ENCODE assay signal across 11 cellular contexts in genomic region chr1:239909894-239910293, GRCh38.
A peak's percentile ranks its signal among the peaks of the same experiment; 100 is the strongest.
DNase-seq lines count a peak whose midpoint lies in the region; TF ChIP-seq lines count a peak whose summit lies in the region.
"Had no signal": no experiment of that assay in that cellular context is flagged by ENCODE, and none has a peak within 500 bp of the region (broad histone marks: within the 10 kb centered on the region; RNA-seq: fewer than 3 reads in every experiment).

No MANE protein-coding gene starts in this region.

- H3F3A ChIP-seq in MM.1S (ENCODE audit: insufficient read depth, low read length) = peaks cover 39% of the 10 kb centered on the region

- 70% methylated on average over 10 of the region's 10 CpGs for WGBS in mammary epithelial cell (ENCODE audit: low coverage, missing lambda C conversion rate)
- 76% methylated on average over 9 of the region's 10 CpGs for WGBS in mesenchymal stem cell

- no peaks in the 10 kb centered on the region for H3K27me3 ChIP-seq in mammary epithelial cell (ENCODE audit: insufficient read depth, low read length)
- no peaks in the 10 kb centered on the region for H3K27me3 ChIP-seq in mesenchymal stem cell (ENCODE audit: control insufficient read depth in 1 of 2, insufficient read depth in 1 of 2, low read length in 2 of 2)
- no peaks in the 10 kb centered on the region for H3K27me3 ChIP-seq in MM.1S (replicated peaks; ENCODE audit: insufficient read depth, low read length)
- H3K27me3 ChIP-seq: cardiac muscle cell had no signal

- intact Hi-C loops in MCF 10A (cut with micrococcal nuclease) = loop anchor here (5.0 kb wide), 1 partner anchor 948 kb away; no protein-coding TSS in a partner anchor
- intact Hi-C loops in mammary epithelial cell (cut with micrococcal nuclease) = no loop called here
- intact Hi-C loops in activated CD4-positive, alpha-beta T cell treated with anti-CD3 and anti-CD28 coated beads, Interleukin-2, amount 10 ng/mL, durations not matched to agents 24 days and 14 days (cut with micrococcal nuclease) = no loop called here

- no peak overlapping the region for H4K91ac ChIP-seq in mesenchymal stem cell (ENCODE audit: low read length)

- H3K4me1 Mint-ChIP-seq in MCF 10A (ENCODE audit: insufficient read depth, unreplicated experiment) = peaks cover 36% of the 10 kb centered on the region
- peaks cover 2% of the 10 kb centered on the region for H3K4me1 Mint-ChIP-seq in activated CD4-positive, alpha-beta T cell treated with anti-CD3 and anti-CD28 coated beads, Interleukin-2, amount 10 ng/mL, durations not matched to agents 7 days and 5 days
- H3K4me1 Mint-ChIP-seq in activated CD4-positive, alpha-beta T cell treated with anti-CD3 and anti-CD28 coated beads, Interleukin-2, amount 10 ng/mL, durations not matched to agents 24 days and 14 days = no peaks in the 10 kb centered on the region

- no peak overlapping the region for H3K27ac ChIP-seq in mammary epithelial cell (ENCODE audit: insufficient read depth, low read depth, low read length)
- no peak overlapping the region for H3K27ac ChIP-seq in mesenchymal stem cell (ENCODE audit: low read length, poor library complexity, severe bottlenecking)
- H3K27ac ChIP-seq in MM.1S (ENCODE audit: low read length) = no peak overlapping the region
- H3K27ac ChIP-seq: cardiac muscle cell had no signal

- H2AFZ ChIP-seq in mammary epithelial cell (ENCODE audit: low read depth, low read length) (no peak overlapping the region), mesenchymal stem cell (ENCODE audit: low read depth, low read length) (no peak overlapping the region), MM.1S (ENCODE audit: low read length) (no peak overlapping the region)

- DNase-seq in MCF 10A (ENCODE audit: unreplicated experiment) (peak; percentile 97), mammary epithelial cell (no peak), astrocyte of the hippocampus (ENCODE audit: low read depth, low spot score) (peak; percentile 57), mesenchymal stem cell (no peak), MM.1S (no peak)
- no peak for DNase-seq in activated CD4-positive, alpha-beta T cell treated with anti-CD3 and anti-CD28 coated beads, Interleukin-2, amount 10 ng/mL, durations not matched to agents 7 days and 5 days
- DNase-seq in stimulated activated CD8-positive, alpha-beta memory T cell treated with anti-CD3 and anti-CD28 coated beads, Interleukin-4, amount 100 ng/mL, for 48 hours = no peak
- no peak for DNase-seq in activated CD4-positive, alpha-beta T cell treated with anti-CD3 and anti-CD28 coated beads, Interleukin-2, amount 10 ng/mL, durations not matched to agents 24 days and 14 days
- DNase-seq: midbrain; stimulated activated CD4-positive, alpha-beta T cell treated with anti-CD3 and anti-CD28 coated beads, Interleukin-2, amount 100 ng/mL, for 48 hours had no signal

- H3K9me3 Mint-ChIP-seq in MCF 10A (ENCODE audit: unreplicated experiment) = no peaks in the 10 kb centered on the region
- H3K9me3 Mint-ChIP-seq in activated CD4-positive, alpha-beta T cell treated with anti-CD3 and anti-CD28 coated beads, Interleukin-2, amount 10 ng/mL, durations not matched to agents 7 days and 5 days = no peaks in the 10 kb centered on the region
- no peaks in the 10 kb centered on the region for H3K9me3 Mint-ChIP-seq in activated CD4-positive, alpha-beta T cell treated with anti-CD3 and anti-CD28 coated beads, Interleukin-2, amount 10 ng/mL, durations not matched to agents 24 days and 14 days

- no peak overlapping the region for H2BK120ac ChIP-seq in mesenchymal stem cell (ENCODE audit: low read depth, low read length)

- H3K9ac ChIP-seq in mammary epithelial cell (ENCODE audit: insufficient read depth, low read length) (no peak overlapping the region), mesenchymal stem cell (ENCODE audit: low read length) (peak overlapping the region; percentile 55), MM.1S (ENCODE audit: low read length) (no peak overlapping the region)

- dilution Hi-C loops in mammary epithelial cell (cut with HindIII; ENCODE audit: low sequenced_read_pairs) = no loop called here

- peak overlapping the region; percentile 40 for H3K27ac Mint-ChIP-seq in MCF 10A (ENCODE audit: low read depth, unreplicated experiment)
- no peak overlapping the region for H3K27ac Mint-ChIP-seq in activated CD4-positive, alpha-beta T cell treated with anti-CD3 and anti-CD28 coated beads, Interleukin-2, amount 10 ng/mL, durations not matched to agents 7 days and 5 days
- no peak overlapping the region for H3K27ac Mint-ChIP-seq in activated CD4-positive, alpha-beta T cell treated with anti-CD3 and anti-CD28 coated beads, Interleukin-2, amount 10 ng/mL, durations not matched to agents 24 days and 14 days

- in situ Hi-C loops in mammary epithelial cell (cut with MboI; ENCODE audit: low sequenced_read_pairs in 2 of 2) = loop anchor here in 1 of 2 donors (10.0 kb wide), 1 partner anchor 505 kb away; no protein-coding TSS in a partner anchor

- H2AK5ac ChIP-seq in mesenchymal stem cell (ENCODE audit: low read length, severe bottlenecking) = no peak overlapping the region

- H3K9me3 ChIP-seq in mammary epithelial cell (replicated peaks; ENCODE audit: insufficient read depth, low read length) (peaks cover 8% of the 10 kb centered on the region), mesenchymal stem cell (ENCODE audit: control insufficient read depth, low read length) (no peaks in the 10 kb centered on the region), MM.1S (replicated peaks; ENCODE audit: insufficient read depth, low read length) (no peaks in the 10 kb centered on the region)

- H3K79me2 ChIP-seq in mammary epithelial cell (ENCODE audit: insufficient read depth, low read length) = no peaks in the 10 kb centered on the region
- H3K79me2 ChIP-seq in MM.1S (ENCODE audit: low read length) = 0 out of 2 replicates have a peak, but pooled peaks cover 5% of the 10 kb centered on the region

- no peak overlapping the region for H3K14ac ChIP-seq in mesenchymal stem cell (ENCODE audit: low read length in 2 of 2)

- H3K4me3 ChIP-seq in mammary epithelial cell (replicated peaks in 1 of 3; ENCODE audit: insufficient read depth in 1 of 3, low read depth in 2 of 3, low read length in 3 of 3) (no peak overlapping the region), mesenchymal stem cell (ENCODE audit: insufficient read depth in 1 of 2, low read depth in 1 of 2, low read length in 2 of 2) (no peak overlapping the region), MM.1S (ENCODE audit: low read length) (no peak overlapping the region)
- H3K4me3 ChIP-seq: cardiac muscle cell had no signal

- POLR2A ChIA-PET in MCF 10A (lab: Yijun Ruan, JAX) = interaction anchor here (0.6 to 1.6 kb wide), 11 partner anchors 13 to 1011 kb away, joined by 3 to 8 read pairs (median 4); no protein-coding TSS in a partner anchor
- POLR2A ChIA-PET in activated CD4-positive, alpha-beta T cell treated with anti-CD3 and anti-CD28 coated beads, Interleukin-2, amount 10 ng/mL, durations not matched to agents 7 days and 5 days (lab: Charles Lee) = no interaction called here

- TF ChIP-seq CTCF in MCF 10A (IDR thresholded peaks at IDR 0.05; ENCODE audit: unreplicated experiment) = no peak
- no peak for TF ChIP-seq CTCF in mammary epithelial cell (conservative IDR thresholded peaks at IDR 0.05 in 1 of 2, IDR thresholded peaks at IDR 0.05 in 1 of 2; ENCODE audit: extremely low read depth in 1 of 2, insufficient read depth in 1 of 2, low read depth in 1 of 2, low read length in 2 of 2)
- TF ChIP-seq CTCF in MM.1S (IDR thresholded peaks at IDR 0.05; ENCODE audit: low read length) = no peak

- no peak overlapping the region for H3K4me3 Mint-ChIP-seq in MCF 10A (ENCODE audit: unreplicated experiment)
- H3K4me3 Mint-ChIP-seq in activated CD4-positive, alpha-beta T cell treated with anti-CD3 and anti-CD28 coated beads, Interleukin-2, amount 10 ng/mL, durations not matched to agents 7 days and 5 days = no peak overlapping the region
- no peak overlapping the region for H3K4me3 Mint-ChIP-seq in activated CD4-positive, alpha-beta T cell treated with anti-CD3 and anti-CD28 coated beads, Interleukin-2, amount 10 ng/mL, durations not matched to agents 24 days and 14 days

- H3K4me1 ChIP-seq in mammary epithelial cell (ENCODE audit: insufficient read depth, low read length) (no peaks in the 10 kb centered on the region), mesenchymal stem cell (ENCODE audit: control insufficient read depth, insufficient read depth, low read depth, low read length) (no peaks in the 10 kb centered on the region), MM.1S (ENCODE audit: low read length) (peaks cover 42% of the 10 kb centered on the region)

- no peaks in the 10 kb centered on the region for H4K20me1 ChIP-seq in mammary epithelial cell (ENCODE audit: insufficient read depth, low read length)
- no peaks in the 10 kb centered on the region for H4K20me1 ChIP-seq in MM.1S (ENCODE audit: insufficient read depth, low read length)

- no peak overlapping the region for H4K8ac ChIP-seq in mesenchymal stem cell (ENCODE audit: low read length)

- H3K18ac ChIP-seq in mesenchymal stem cell (ENCODE audit: low read depth in 1 of 2, low read length in 2 of 2) = no peak overlapping the region

- no peak overlapping the region for H3K23ac ChIP-seq in mesenchymal stem cell (ENCODE audit: low read length in 2 of 2)

- no peaks in the 10 kb centered on the region for H3K27me3 Mint-ChIP-seq in MCF 10A (ENCODE audit: insufficient read depth, unreplicated experiment)
- peaks cover 5% of the 10 kb centered on the region for H3K27me3 Mint-ChIP-seq in activated CD4-positive, alpha-beta T cell treated with anti-CD3 and anti-CD28 coated beads, Interleukin-2, amount 10 ng/mL, durations not matched to agents 7 days and 5 days
- H3K27me3 Mint-ChIP-seq in activated CD4-positive, alpha-beta T cell treated with anti-CD3 and anti-CD28 coated beads, Interleukin-2, amount 10 ng/mL, durations not matched to agents 24 days and 14 days = peaks cover 1% of the 10 kb centered on the region

- no peaks in the 10 kb centered on the region for H3K79me1 ChIP-seq in mesenchymal stem cell (replicated peaks; ENCODE audit: low read length, poor library complexity, severe bottlenecking)

- H2BK12ac ChIP-seq in mesenchymal stem cell (ENCODE audit: low read length in 2 of 2) = no peak overlapping the region

- CTCF ChIA-PET in MCF 10A (lab: Yijun Ruan, JAX) = interaction anchor here (0.6 to 2.2 kb wide), 12 partner anchors 12 to 1066 kb away, joined by 3 to 16 read pairs (median 4); no protein-coding TSS in a partner anchor
- CTCF ChIA-PET in mammary epithelial cell (lab: Charles Lee; ENCODE audit: low non-redundant PET) = no interaction called here
- CTCF ChIA-PET in activated CD4-positive, alpha-beta T cell treated with anti-CD3 and anti-CD28 coated beads, Interleukin-2, amount 10 ng/mL, durations not matched to agents 7 days and 5 days (lab: Charles Lee) = no interaction called here

- no peaks in the 10 kb centered on the region for H3K36me3 Mint-ChIP-seq in MCF 10A (ENCODE audit: insufficient read depth, unreplicated experiment)
- no peaks in the 10 kb centered on the region for H3K36me3 Mint-ChIP-seq in activated CD4-positive, alpha-beta T cell treated with anti-CD3 and anti-CD28 coated beads, Interleukin-2, amount 10 ng/mL, durations not matched to agents 7 days and 5 days (ENCODE audit: low read depth)
- H3K36me3 Mint-ChIP-seq in activated CD4-positive, alpha-beta T cell treated with anti-CD3 and anti-CD28 coated beads, Interleukin-2, amount 10 ng/mL, durations not matched to agents 24 days and 14 days (ENCODE audit: low read depth) = no peaks in the 10 kb centered on the region

- BruUV-seq in MCF 10A (replicated peaks; lab: Mats Ljungman, UMichigan) = no TSS peak
- BruUV-seq in mammary epithelial cell (replicated peaks; lab: Mats Ljungman, UMichigan) = no TSS peak

- H3K9me2 ChIP-seq in MM.1S (replicated peaks; ENCODE audit: insufficient read depth, low read length) = no peaks in the 10 kb centered on the region

- H2BK5ac ChIP-seq in mesenchymal stem cell (ENCODE audit: low read depth, low read length, poor library complexity, severe bottlenecking) = no peak overlapping the region

- no peak overlapping the region for H2BK15ac ChIP-seq in mesenchymal stem cell (ENCODE audit: low read depth, poor library complexity, severe bottlenecking)

- H3K36me3 ChIP-seq in mammary epithelial cell (ENCODE audit: insufficient read depth, low read length) (no peaks in the 10 kb centered on the region), mesenchymal stem cell (ENCODE audit: control insufficient read depth in 1 of 2, insufficient read depth in 2 of 2, low read depth in 1 of 2, low read length in 2 of 2) (no peaks in the 10 kb centered on the region), MM.1S (replicated peaks; ENCODE audit: insufficient read depth, low read length) (peaks cover 22% of the 10 kb centered on the region)
- H3K36me3 ChIP-seq: cardiac muscle cell had no signal

- no peak overlapping the region for H3K4me2 ChIP-seq in mammary epithelial cell (ENCODE audit: insufficient read depth, low read depth, low read length)
- no peak overlapping the region for H3K4me2 ChIP-seq in mesenchymal stem cell (ENCODE audit: low read length, poor library complexity, severe bottlenecking)
- H3K4me2 ChIP-seq in MM.1S (ENCODE audit: low read depth, low read length) = no peak overlapping the region

- H3K4ac ChIP-seq in mesenchymal stem cell (ENCODE audit: low read depth in 1 of 2, low read length in 2 of 2) = no peak overlapping the region

Comparison
In these comparisons a context has a peak if more than half of its experiments do, and no peak if none do; other contexts are left out.
1. DNase-seq: peak in MCF 10A (single experiment) and astrocyte of the hippocampus (single experiment); none in mammary epithelial cell (single experiment), mesenchymal stem cell (single experiment), activated CD4-positive, alpha-beta T cell treated with anti-CD3 and anti-CD28 coated beads, Interleukin-2, amount 10 ng/mL, durations not matched to agents 7 days and 5 days (single experiment), stimulated activated CD8-positive, alpha-beta memory T cell treated with anti-CD3 and anti-CD28 coated beads, Interleukin-4, amount 100 ng/mL, for 48 hours (single experiment), MM.1S (single experiment) and activated CD4-positive, alpha-beta T cell treated with anti-CD3 and anti-CD28 coated beads, Interleukin-2, amount 10 ng/mL, durations not matched to agents 24 days and 14 days (single experiment).